Comparison of ENCODE assay signal across 16 cellular contexts in the genomic region with DNA sequence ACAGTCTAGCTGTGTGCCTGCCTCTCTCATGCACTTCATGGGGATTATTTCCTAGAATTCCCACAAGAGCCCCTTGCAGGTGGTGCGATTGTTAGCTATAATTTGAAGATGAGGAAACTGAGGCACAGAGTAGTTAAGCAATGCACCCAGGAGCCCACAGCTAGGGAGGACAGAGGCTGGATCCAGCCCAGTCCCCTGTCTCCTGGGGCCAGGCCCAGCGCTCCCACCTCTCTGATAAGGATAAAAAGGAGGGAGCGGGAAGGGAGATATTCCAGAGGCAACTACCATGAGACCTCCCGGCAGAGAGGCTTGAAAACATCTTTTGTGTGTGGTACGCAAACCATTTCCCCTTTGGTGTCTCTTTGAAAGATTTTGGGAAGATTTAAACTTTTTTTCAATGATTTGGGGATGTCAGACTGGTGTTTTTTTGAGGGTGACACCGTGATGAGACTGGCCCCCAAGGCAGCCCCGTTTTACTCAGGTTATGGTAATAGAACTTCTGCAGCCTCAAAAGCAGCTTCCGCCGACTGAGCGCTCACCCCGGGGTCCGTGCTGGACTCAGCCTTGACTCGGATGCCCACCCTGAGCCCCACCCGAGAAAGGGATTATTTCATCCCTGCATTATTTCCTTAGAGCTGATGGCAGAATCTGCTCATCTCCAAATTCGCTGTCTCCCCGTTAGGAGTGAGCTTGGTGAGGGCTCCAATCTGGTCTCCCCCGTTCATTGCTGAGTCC.
DNase-seq lines count a peak whose midpoint lies in the region; ATAC-seq, FAIRE-seq and TF ChIP-seq lines count a peak whose summit lies in the region.
"Had no signal": no experiment of that assay in that cellular context is flagged by ENCODE, and none has a peak within 500 bp of the region (broad histone marks: within the 10 kb centered on the region; RNA-seq: fewer than 3 reads in every experiment).

No MANE protein-coding gene starts in this region.

- TF ChIP-seq CTCF in 22Rv1 (IDR thresholded peaks at IDR 0.05) = no peak
- no peak for TF ChIP-seq CTCF in RWPE2 (IDR thresholded peaks at IDR 0.05; ENCODE audit: poor library complexity, severe bottlenecking)
- TF ChIP-seq CTCF in right atrium auricular region (IDR thresholded peaks at IDR 0.05) = no peak
- TF ChIP-seq CTCF in progenitor cell of endocrine pancreas (IDR thresholded peaks at IDR 0.05; ENCODE audit: unreplicated experiment) = no peak
- TF ChIP-seq CTCF in GM10266 (IDR thresholded peaks at IDR 0.05; ENCODE audit: control insufficient read depth, insufficient read depth, low read depth, missing control alignments) = no peak

- H3K27ac Mint-ChIP-seq in progenitor cell of endocrine pancreas = peak overlapping the region; percentile 45
- peak overlapping the region in 1 of 8 donors; percentile 22 for H3K27ac Mint-ChIP-seq in CD8-positive, alpha-beta memory T cell
- H3K27ac Mint-ChIP-seq: stimulated activated naive B cell treated with anti-CD40 and anti-IgM and Interleukin-4, amounts not matched to agents 10 μg/mL and 1 μg/mL and 100 μg/mL, for 72 hours had no signal

- DNase-seq in RWPE2 (ENCODE audit: low spot score) (peak; percentile 24), right atrium auricular region (ENCODE audit: low spot score) (peak; percentile 54), progenitor cell of endocrine pancreas (ENCODE audit: low spot score, unreplicated experiment) (no peak), GM10266 (ENCODE audit: extremely low spot score) (no peak), small intestine (no peak)
- no peak for DNase-seq in CD8-positive, alpha-beta memory T cell
- DNase-seq: activated naive CD4-positive, alpha-beta T cell treated with Interleukin-2 at 50 U/mL for 16 hours; cerebellar nuclear complex; glutamatergic neuron; NCI-H1417 treated with DMSO at 0.1 percent for 48 hours; retina; stimulated activated naive B cell treated with anti-CD40 and anti-IgM and Interleukin-4, amounts not matched to agents 10 μg/mL and 1 μg/mL and 100 μg/mL, for 72 hours had no signal

- H3K4me1 ChIP-seq in RWPE2 (ENCODE audit: insufficient read depth, poor library complexity, severe bottlenecking) (peaks cover 4% of the 10 kb centered on the region), right atrium auricular region (peaks cover 0 to 68% of the 10 kb centered on the region in 2 donors), small intestine (ENCODE audit: control insufficient read depth in 2 of 2, insufficient read depth in 1 of 2, low read depth in 1 of 2, low read length in 1 of 2) (peaks cover 0 to 3% of the 10 kb centered on the region in 2 donors)
- H3K4me1 ChIP-seq in CD8-positive, alpha-beta memory T cell (ENCODE audit: insufficient read depth, low read length) = peaks cover 20% of the 10 kb centered on the region

- no peak for FAIRE-seq in small intestine (lab: Jason Lieb, UNC)

- peaks cover 32% of the 10 kb centered on the region for H3K4me1 Mint-ChIP-seq in progenitor cell of endocrine pancreas (ENCODE audit: low read depth)
- peaks cover 9 to 16% (median 11%) of the 10 kb centered on the region in 3 donors for H3K4me1 Mint-ChIP-seq in CD8-positive, alpha-beta memory T cell

- H3K27me3 ChIP-seq in RWPE2 (ENCODE audit: insufficient read depth, poor library complexity, severe bottlenecking) (no peaks in the 10 kb centered on the region), right atrium auricular region (no peaks in the 10 kb centered on the region), small intestine (ENCODE audit: control insufficient read depth in 2 of 2, insufficient read depth in 2 of 2, low read length in 2 of 2) (peaks cover 0 to 2% of the 10 kb centered on the region in 2 donors)
- H3K27me3 ChIP-seq in CD8-positive, alpha-beta memory T cell (ENCODE audit: insufficient read depth, low read length, poor library complexity, severe bottlenecking) = no peaks in the 10 kb centered on the region

- H3K9me3 ChIP-seq in RWPE2 (ENCODE audit: severe bottlenecking) (no peaks in the 10 kb centered on the region), right atrium auricular region (no peaks in the 10 kb centered on the region), small intestine (ENCODE audit: control insufficient read depth, low read depth) (no peaks in the 10 kb centered on the region)
- no peaks in the 10 kb centered on the region for H3K9me3 ChIP-seq in CD8-positive, alpha-beta memory T cell (ENCODE audit: low read length)

- no peaks in the 10 kb centered on the region for H3K27me3 Mint-ChIP-seq in progenitor cell of endocrine pancreas
- no peaks in the 10 kb centered on the region for H3K27me3 Mint-ChIP-seq in CD8-positive, alpha-beta memory T cell

- no peaks in the 10 kb centered on the region for H3K9me3 Mint-ChIP-seq in progenitor cell of endocrine pancreas (ENCODE audit: low read depth)
- no peaks in the 10 kb centered on the region for H3K9me3 Mint-ChIP-seq in CD8-positive, alpha-beta memory T cell
- H3K9me3 Mint-ChIP-seq: stimulated activated naive B cell treated with anti-CD40 and anti-IgM and Interleukin-4, amounts not matched to agents 10 μg/mL and 1 μg/mL and 100 μg/mL, for 72 hours had no signal

- ATAC-seq in RWPE2 (ENCODE audit: low read depth) = no peak
- no peak for ATAC-seq in HG02571 (IDR thresholded peaks at IDR 0.05; ENCODE audit: unreplicated experiment)
- ATAC-seq: HCT116; SK-N-SH treated with all-trans-retinoic acid at 6 μM for 48 hours; stimulated activated naive B cell treated with anti-CD40 and anti-IgM and Interleukin-4, amounts not matched to agents 10 μg/mL and 1 μg/mL and 100 μg/mL, for 72 hours had no signal

- POLR2A ChIA-PET in CD8-positive, alpha-beta memory T cell (lab: Charles Lee) = no interaction called here

- H3K36me3 ChIP-seq in RWPE2 (ENCODE audit: low read depth) (no peaks in the 10 kb centered on the region), right atrium auricular region (no peaks in the 10 kb centered on the region), small intestine (ENCODE audit: control insufficient read depth in 2 of 2, insufficient read depth in 2 of 2, low read length in 2 of 2) (no peaks in the 10 kb centered on the region)
- no peaks in the 10 kb centered on the region for H3K36me3 ChIP-seq in CD8-positive, alpha-beta memory T cell (ENCODE audit: insufficient read depth, low read length)

- CTCF ChIA-PET in CD8-positive, alpha-beta memory T cell (lab: Charles Lee) = interaction anchor here (3.8 kb wide), 1 partner anchor 148 kb away, joined by 16 read pairs; no protein-coding TSS in a partner anchor

- no peaks in the 10 kb centered on the region for H3K36me3 Mint-ChIP-seq in progenitor cell of endocrine pancreas (ENCODE audit: insufficient read depth)
- H3K36me3 Mint-ChIP-seq in CD8-positive, alpha-beta memory T cell = no peaks in the 10 kb centered on the region
- H3K36me3 Mint-ChIP-seq: stimulated activated naive B cell treated with anti-CD40 and anti-IgM and Interleukin-4, amounts not matched to agents 10 μg/mL and 1 μg/mL and 100 μg/mL, for 72 hours had no signal

- H3K4me3 Mint-ChIP-seq in progenitor cell of endocrine pancreas (ENCODE audit: low read depth) = no peak overlapping the region
- H3K4me3 Mint-ChIP-seq in CD8-positive, alpha-beta memory T cell = peak overlapping the region in 1 of 7 donors; percentile 37
- H3K4me3 Mint-ChIP-seq: stimulated activated naive B cell treated with anti-CD40 and anti-IgM and Interleukin-4, amounts not matched to agents 10 μg/mL and 1 μg/mL and 100 μg/mL, for 72 hours had no signal

- H3K27ac ChIP-seq in 22Rv1 (peak overlapping the region; percentile 97), RWPE2 (ENCODE audit: poor library complexity, severe bottlenecking) (no peak overlapping the region), right atrium auricular region (peak overlapping the region; percentile 83 to 91), small intestine (ENCODE audit: low read depth in 1 of 2, low read length in 1 of 2) (no peak overlapping the region)
- H3K27ac ChIP-seq in CD8-positive, alpha-beta memory T cell (ENCODE audit: low read depth, low read length) = no peak overlapping the region

- H3K4me3 ChIP-seq in RWPE2 (ENCODE audit: severe bottlenecking) (no peak overlapping the region), right atrium auricular region (no peak overlapping the region), small intestine (ENCODE audit: low read depth in 1 of 2, low read length in 2 of 2) (no peak overlapping the region)
- no peak overlapping the region for H3K4me3 ChIP-seq in CD8-positive, alpha-beta memory T cell (ENCODE audit: low read length)

- WGBS in small intestine, 3 donors = 80 to 84% (median 82%) methylated on average over 17 of the region's 17 CpGs

Comparison
In these comparisons a context has a peak if more than half of its experiments do, and no peak if none do; other contexts are left out.
1. H3K27ac ChIP-seq: peak in 22Rv1 (single experiment) and right atrium auricular region (2 of 2); none in RWPE2 (single experiment), small intestine (0 of 2) and CD8-positive, alpha-beta memory T cell (single experiment).
2. DNase-seq: peak in RWPE2 (single experiment) and right atrium auricular region (single experiment); none in progenitor cell of endocrine pancreas (single experiment), GM10266 (single experiment), small intestine (single experiment) and CD8-positive, alpha-beta memory T cell (0 of 5).